Comparison of ENCODE assay signal across 12 cellular contexts in the genomic region with DNA sequence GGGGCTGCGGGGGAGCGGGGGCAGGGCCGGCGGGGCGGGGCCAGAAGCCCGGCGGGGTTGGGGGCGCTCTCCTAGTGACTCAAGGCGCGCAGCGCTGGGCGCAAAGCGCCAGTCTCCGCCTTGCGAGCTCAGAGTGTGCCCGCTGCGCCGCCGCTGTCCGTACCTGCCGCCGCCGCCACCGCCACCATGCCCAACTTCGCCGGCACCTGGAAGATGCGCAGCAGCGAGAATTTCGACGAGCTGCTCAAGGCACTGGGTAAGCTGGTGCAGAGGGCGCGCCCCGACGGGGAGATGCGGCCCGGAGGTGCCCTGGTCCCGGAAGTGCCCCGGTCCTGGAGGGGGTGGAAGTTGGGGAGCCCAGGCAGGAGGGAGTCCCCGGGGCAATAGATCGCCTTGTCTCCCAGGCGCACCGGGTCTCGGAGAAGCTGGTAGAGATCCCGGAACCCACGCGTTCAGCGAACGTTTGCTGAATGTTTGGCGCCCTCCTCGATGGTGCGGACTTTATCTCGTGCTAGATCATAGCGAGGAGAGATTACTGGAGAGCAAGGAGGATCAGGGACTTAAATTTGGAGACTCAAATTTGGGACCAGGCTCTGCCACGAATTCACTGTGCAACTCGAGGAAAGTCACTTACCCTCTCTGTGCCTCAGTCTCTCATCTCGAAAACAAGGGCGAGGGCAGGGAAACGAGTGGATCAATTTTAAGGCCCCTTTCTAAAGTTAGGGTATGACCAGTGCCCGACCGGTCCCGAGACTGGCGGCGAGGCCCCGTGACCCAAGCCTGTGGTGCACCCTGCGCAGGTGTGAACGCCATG. TPM values are rescaled to one million over a fixed set of nuclear protein-coding genes. Genes with fewer than 3 reads are reported as not detected.
A peak's percentile ranks its signal among the peaks of the same experiment; 100 is the strongest.
DNase-seq lines count a peak whose midpoint lies in the region; ATAC-seq and TF ChIP-seq lines count a peak whose summit lies in the region.
"Had no signal": no experiment of that assay in that cellular context is flagged by ENCODE, and none has a peak within 500 bp of the region (broad histone marks: within the 10 kb centered on the region; RNA-seq: fewer than 3 reads in every experiment).

A gene (plus strand): TSS at position 111 of the 814 bp plus-strand sequence. CDS start 76 bp downstream, at position 187.

- H3F3A ChIP-seq in PC-3 (ENCODE audit: low read length, unreplicated experiment) = no peaks in the 10 kb centered on the region

- H3K79me2 ChIP-seq in PC-3 (ENCODE audit: low read length) = no peaks in the 10 kb centered on the region
- H3K79me2 ChIP-seq: parathyroid adenoma had no signal

- TSS peak; percentile 48 for BruUV-seq in PC-3 (replicated peaks; lab: Mats Ljungman, UMichigan)

- peak within 1 kb of the TSS; percentile 21 for H3K4me3 Mint-ChIP-seq in activated naive CD4-positive, alpha-beta T cell treated with anti-CD3 and anti-CD28 coated beads, Interleukin-2, amount 50 U/mL, for 24 hours

- TF ChIP-seq CTCF in PC-3 (conservative IDR thresholded peaks at IDR 0.05; ENCODE audit: low read depth, low read length) = no peak
- no peak for TF ChIP-seq CTCF in spleen (IDR thresholded peaks at IDR 0.05 in 8 of 11, conservative IDR thresholded peaks at IDR 0.05 in 3 of 11)

- H3K9ac ChIP-seq in PC-3 (ENCODE audit: low read length) (no peak within 1 kb of the TSS), iPS-15b (ENCODE audit: low read depth, low read length) (peak within 1 kb of the TSS; percentile 56)
- H3K9ac ChIP-seq: parathyroid adenoma had no signal

- H3K27me3 ChIP-seq in PC-3 (ENCODE audit: low read length) (peaks cover 54% of the 10 kb centered on the region), iPS-15b (ENCODE audit: control insufficient read depth, insufficient read depth, low read length) (peaks cover 32% of the 10 kb centered on the region), spleen (replicated peaks in 1 of 7) (peaks cover 0 to 87% (median 38%) of the 10 kb centered on the region in 7 donors), SJCRH30 (peaks cover 33% of the 10 kb centered on the region)

- POLR2A ChIA-PET in PC-3 (lab: Charles Lee; ENCODE audit: unreplicated experiment) = no interaction called here

- H3K27me3 Mint-ChIP-seq in activated naive CD4-positive, alpha-beta T cell treated with anti-CD3 and anti-CD28 coated beads, Interleukin-2, amount 50 U/mL, for 24 hours = peaks cover 20% of the 10 kb centered on the region

- peaks cover 4% of the 10 kb centered on the region; the same call in 1 of the 2 replicates for H3K4me1 ChIP-seq in PC-3 (ENCODE audit: insufficient read depth, low read length)
- H3K4me1 ChIP-seq in iPS-15b (ENCODE audit: control insufficient read depth, insufficient read depth, low read length) = peaks cover 8% of the 10 kb centered on the region
- peaks cover 0 to 28% (median 15%) of the 10 kb centered on the region in 6 donors for H3K4me1 ChIP-seq in spleen
- no peaks in the 10 kb centered on the region for H3K4me1 ChIP-seq in SJCRH30
- H3K4me1 ChIP-seq: parathyroid adenoma had no signal

- peak; percentile 13; the same call in 1 of the 2 replicates for ATAC-seq in PC-3
- ATAC-seq: GM12878 had no signal

- WGBS in spleen, 5 donors = 2 to 6% (median 3%) methylated on average over 20 to 66 of the region's 66 CpGs

- H3K9me3 Mint-ChIP-seq in activated naive CD4-positive, alpha-beta T cell treated with anti-CD3 and anti-CD28 coated beads, Interleukin-2, amount 50 U/mL, for 24 hours = no peaks in the 10 kb centered on the region

- H4K20me1 ChIP-seq in PC-3 (ENCODE audit: low read length) = no peaks in the 10 kb centered on the region

- H3K27ac ChIP-seq in PC-3 (ENCODE audit: low read length) (no peak within 1 kb of the TSS), spleen (peak within 1 kb of the TSS in 1 of 8 donors; percentile 33), SJCRH30 (no peak within 1 kb of the TSS)
- H3K27ac ChIP-seq: parathyroid adenoma had no signal

- CTCF ChIA-PET in PC-3 (lab: Charles Lee) = interaction anchor here (0.5 kb wide), 1 partner anchor 11 kb away, joined by 3 read pairs; no protein-coding TSS in a partner anchor

- intact Hi-C loops in PC-3 (cut with micrococcal nuclease) (no loop called here), spleen (cut with DNase I; ENCODE audit: low total_unique reads) (no loop called here)

- peak within 1 kb of the TSS; percentile 13 for H2AFZ ChIP-seq in PC-3 (ENCODE audit: low read length)
- H2AFZ ChIP-seq: parathyroid adenoma had no signal

- H3K36me3 ChIP-seq in PC-3 (ENCODE audit: low read depth, low read length) = no peaks in the 10 kb centered on the region
- peaks cover 15% of the 10 kb centered on the region for H3K36me3 ChIP-seq in iPS-15b (ENCODE audit: control insufficient read depth, insufficient read depth, low read length)
- H3K36me3 ChIP-seq in spleen = no peaks in the 10 kb centered on the region
- H3K36me3 ChIP-seq in SJCRH30 = no peaks in the 10 kb centered on the region

- no peaks in the 10 kb centered on the region for H3K36me3 Mint-ChIP-seq in activated naive CD4-positive, alpha-beta T cell treated with anti-CD3 and anti-CD28 coated beads, Interleukin-2, amount 50 U/mL, for 24 hours
- H3K36me3 Mint-ChIP-seq: CD14-positive monocyte had no signal

- no peak for TF ChIP-seq POLR2A in spleen (IDR thresholded peaks at IDR 0.05)

- H3K9me3 ChIP-seq in PC-3 (ENCODE audit: low read length) (no peaks in the 10 kb centered on the region), iPS-15b (ENCODE audit: control insufficient read depth, insufficient read depth, low read length) (no peaks in the 10 kb centered on the region), spleen (no peaks in the 10 kb centered on the region), SJCRH30 (replicated peaks) (no peaks in the 10 kb centered on the region)

- peak within 1 kb of the TSS; percentile 72 for H3K4me2 ChIP-seq in PC-3 (ENCODE audit: low read length)

- peak within 1 kb of the TSS; percentile 31; the same call in 1 of the 2 replicates for H3K4me3 ChIP-seq in PC-3 (ENCODE audit: low read length)
- H3K4me3 ChIP-seq in iPS-15b (ENCODE audit: low read depth, low read length) = peak within 1 kb of the TSS; percentile 63
- H3K4me3 ChIP-seq in spleen = peak within 1 kb of the TSS in 6 of 8 donors; percentile 14 to 58 (median 32)
- H3K4me3 ChIP-seq in SJCRH30 = no peak within 1 kb of the TSS
- H3K4me3 ChIP-seq: GM12878 had no signal

- H3K4me1 Mint-ChIP-seq in activated naive CD4-positive, alpha-beta T cell treated with anti-CD3 and anti-CD28 coated beads, Interleukin-2, amount 50 U/mL, for 24 hours = peaks cover 6% of the 10 kb centered on the region

- DNase-seq in activated naive CD4-positive, alpha-beta T cell treated with anti-CD3 and anti-CD28 coated beads, Interleukin-2, amount 50 U/mL, for 16 hours = no peak
- no peak for DNase-seq in PC-3
- DNase-seq in spleen = peak; percentile 45
- DNase-seq in SJCRH30 = no peak
- no peak for DNase-seq in superior temporal gyrus (ENCODE audit: extremely low spot score)
- no peak for DNase-seq in NK-92 (lab: John Stamatoyannopoulos, UW; ENCODE audit: unreplicated experiment)
- DNase-seq: activated gamma-delta T cell had no signal

- H3K9me2 ChIP-seq in PC-3 (replicated peaks; ENCODE audit: low read length) = no peaks in the 10 kb centered on the region

- H3K27ac Mint-ChIP-seq in activated naive CD4-positive, alpha-beta T cell treated with anti-CD3 and anti-CD28 coated beads, Interleukin-2, amount 50 U/mL, for 24 hours = no peak within 1 kb of the TSS
- H3K27ac Mint-ChIP-seq: CD14-positive monocyte had no signal

RNA-seq across cellular contexts. Expression of the gene that starts here (rescaled TPM):
- total RNA-seq in PC-3 (2014; rRNA removed) (not detected in 2 replicates), spleen (100 to 1,000 TPM in 1 of 7 donors, 10 to 100 TPM in 6; 18.7 to 159 (median 30.8) TPM)
- polyA plus RNA-seq in spleen = 10 to 100 TPM in 1 of 3 donors, 1 to 10 TPM in 2; 3.5 to 29.1 (median 6.3) TPM
- total RNA-seq in SJCRH30 (2014; rRNA removed; shearing (Covaris generic)) = not detected in 2 replicates
- polyA plus RNA-seq: CD14-positive monocyte had no signal

Comparison
In these comparisons a context has a peak if more than half of its experiments do, and no peak if none do; other contexts are left out.
1. RNA of the gene that starts here (total RNA-seq): 18.7 to 159 TPM in spleen; not detected in PC-3 and not detected in SJCRH30; every median in the first group is over 10 times any median in the second.
2. Peak in ATAC-seq, H3K4me3 ChIP-seq and H3K4me2 ChIP-seq in PC-3; RNA of the gene not detected or under 1 TPM.